ENCODE assay signal across 1 cellular context in the genomic region with DNA sequence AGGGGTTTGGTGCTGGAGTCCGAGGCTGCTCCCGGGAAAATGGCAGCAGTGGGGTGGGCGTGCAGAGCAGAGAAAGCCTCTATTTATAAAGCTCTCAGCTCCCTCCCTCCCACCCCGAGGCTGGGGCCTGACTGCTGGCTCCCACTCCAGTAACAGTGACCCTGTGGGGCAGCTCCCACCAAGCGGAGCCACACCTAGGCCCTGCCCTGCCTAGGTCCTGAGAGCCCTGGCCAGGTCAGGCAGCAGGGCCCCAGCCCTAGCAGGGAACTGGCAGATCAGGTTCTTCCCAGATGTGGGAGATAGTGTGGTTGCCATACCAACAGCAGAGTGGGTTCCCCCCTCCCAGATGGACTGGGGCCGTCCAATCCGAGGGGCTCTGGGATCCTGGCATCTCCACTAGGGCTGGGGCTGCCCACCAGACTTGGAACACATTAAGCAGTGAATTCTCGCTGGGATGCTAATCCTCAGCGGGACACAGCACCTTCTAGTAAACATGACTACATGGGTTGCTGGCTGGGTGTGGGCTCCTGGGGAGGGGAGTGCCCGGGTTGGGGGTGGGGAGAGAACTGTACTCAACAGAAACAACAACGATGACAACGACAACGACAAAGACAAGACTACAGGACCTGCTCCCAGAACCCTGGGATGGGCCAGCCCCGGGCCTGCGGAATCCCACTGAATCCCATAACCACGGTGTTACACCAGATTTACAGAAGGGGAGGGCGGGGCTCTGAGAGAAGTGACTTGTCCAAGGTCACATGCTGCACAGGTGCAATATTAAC.
TF ChIP-seq lines count a peak whose summit lies in the region.

No MANE protein-coding gene starts in this region.

TF ChIP-seq in WTC11, 78 proteins besides CTCF, POLR2A, EP300 and RAD21 (continued from another document):
- TF ChIP-seq, protein P1, sequence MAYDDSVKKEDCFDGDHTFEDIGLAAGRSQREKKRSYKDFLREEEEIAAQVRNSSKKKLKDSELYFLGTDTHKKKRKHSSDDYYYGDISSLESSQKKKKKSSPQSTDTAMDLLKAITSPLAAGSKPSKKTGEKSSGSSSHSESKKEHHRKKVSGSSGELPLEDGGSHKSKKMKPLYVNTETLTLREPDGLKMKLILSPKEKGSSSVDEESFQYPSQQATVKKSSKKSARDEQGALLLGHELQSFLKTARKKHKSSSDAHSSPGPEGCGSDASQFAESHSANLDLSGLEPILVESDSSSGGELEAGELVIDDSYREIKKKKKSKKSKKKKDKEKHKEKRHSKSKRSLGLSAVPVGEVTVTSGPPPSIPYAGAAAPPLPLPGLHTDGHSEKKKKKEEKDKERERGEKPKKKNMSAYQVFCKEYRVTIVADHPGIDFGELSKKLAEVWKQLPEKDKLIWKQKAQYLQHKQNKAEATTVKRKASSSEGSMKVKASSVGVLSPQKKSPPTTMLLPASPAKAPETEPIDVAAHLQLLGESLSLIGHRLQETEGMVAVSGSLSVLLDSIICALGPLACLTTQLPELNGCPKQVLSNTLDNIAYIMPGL (CRISPR knock-in tag; IDR thresholded peaks at IDR 0.05) = no peak
- no peak for TF ChIP-seq ESRRA (CRISPR knock-in tag; IDR thresholded peaks at IDR 0.05; ENCODE audit: borderline replicate concordance)
- TF ChIP-seq CREB1 (CRISPR knock-in tag; IDR thresholded peaks at IDR 0.05) = no peak
- no peak for TF ChIP-seq GRHL2 (CRISPR knock-in tag; IDR thresholded peaks at IDR 0.05; ENCODE audit: insufficient replicate concordance, severe bottlenecking)
- no peak for TF ChIP-seq CBFB (CRISPR knock-in tag; IDR thresholded peaks at IDR 0.05; ENCODE audit: low read depth)
- TF ChIP-seq, protein P2, sequence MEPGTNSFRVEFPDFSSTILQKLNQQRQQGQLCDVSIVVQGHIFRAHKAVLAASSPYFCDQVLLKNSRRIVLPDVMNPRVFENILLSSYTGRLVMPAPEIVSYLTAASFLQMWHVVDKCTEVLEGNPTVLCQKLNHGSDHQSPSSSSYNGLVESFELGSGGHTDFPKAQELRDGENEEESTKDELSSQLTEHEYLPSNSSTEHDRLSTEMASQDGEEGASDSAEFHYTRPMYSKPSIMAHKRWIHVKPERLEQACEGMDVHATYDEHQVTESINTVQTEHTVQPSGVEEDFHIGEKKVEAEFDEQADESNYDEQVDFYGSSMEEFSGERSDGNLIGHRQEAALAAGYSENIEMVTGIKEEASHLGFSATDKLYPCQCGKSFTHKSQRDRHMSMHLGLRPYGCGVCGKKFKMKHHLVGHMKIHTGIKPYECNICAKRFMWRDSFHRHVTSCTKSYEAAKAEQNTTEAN (CRISPR knock-in tag; IDR thresholded peaks at IDR 0.05) = no peak
- TF ChIP-seq, protein P3, sequence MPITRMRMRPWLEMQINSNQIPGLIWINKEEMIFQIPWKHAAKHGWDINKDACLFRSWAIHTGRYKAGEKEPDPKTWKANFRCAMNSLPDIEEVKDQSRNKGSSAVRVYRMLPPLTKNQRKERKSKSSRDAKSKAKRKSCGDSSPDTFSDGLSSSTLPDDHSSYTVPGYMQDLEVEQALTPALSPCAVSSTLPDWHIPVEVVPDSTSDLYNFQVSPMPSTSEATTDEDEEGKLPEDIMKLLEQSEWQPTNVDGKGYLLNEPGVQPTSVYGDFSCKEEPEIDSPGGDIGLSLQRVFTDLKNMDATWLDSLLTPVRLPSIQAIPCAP (CRISPR knock-in tag; IDR thresholded peaks at IDR 0.05) = no peak
